21 cellular contexts compared by ENCODE assay signal in the genomic region with DNA sequence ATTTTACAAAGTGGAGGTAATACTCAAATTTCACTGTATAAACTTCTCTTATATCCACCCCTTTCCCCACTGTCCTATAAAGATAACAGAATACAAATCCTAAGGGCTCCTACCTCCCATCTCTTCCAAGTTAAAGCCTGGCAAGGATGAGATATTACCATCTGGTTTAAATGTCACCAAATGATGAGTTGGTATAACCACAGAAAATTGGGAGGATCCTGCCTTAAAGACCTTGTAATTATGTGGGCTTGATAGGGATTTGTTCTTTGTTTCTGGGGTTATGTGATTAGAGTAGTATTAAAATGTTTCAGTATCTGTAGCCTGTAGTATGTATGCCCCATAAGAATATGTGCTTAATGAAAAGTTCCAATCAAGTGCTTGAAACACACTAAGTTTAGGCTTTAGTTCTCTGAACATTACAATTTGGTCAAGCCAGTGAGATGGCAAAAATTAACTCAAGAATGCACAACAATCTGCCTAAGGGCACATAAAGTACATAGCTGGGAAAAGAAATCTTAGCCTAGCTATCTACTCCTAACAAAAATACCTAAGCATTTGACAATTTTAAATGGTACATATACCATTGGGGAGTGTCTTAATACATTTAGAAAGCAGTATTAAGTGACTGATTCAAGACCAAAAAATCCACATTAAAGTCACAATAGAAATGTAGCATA. TPM values are rescaled to one million over a fixed set of nuclear protein-coding genes. Genes with fewer than 3 reads are reported as not detected.
"Had no signal": no experiment of that assay in that cellular context is flagged by ENCODE, and none has a peak within 500 bp of the region (broad histone marks: within the 10 kb centered on the region; RNA-seq: fewer than 3 reads in every experiment).

No MANE protein-coding gene starts in this region.

- ATAC-seq: activated CD8-positive, alpha-beta T cell treated with anti-CD3 and anti-CD28 coated beads for 36 hours; effector memory CD8-positive, alpha-beta T cell; gastroesophageal sphincter; lower lobe of right lung; right lobe of liver had no signal

- DNase-seq: activated B cell treated with CpG ODN at 0.5 μM for 24 hours; activated CD4-positive, alpha-beta T cell treated with anti-CD3 and anti-CD28 coated beads for 48 hours; activated CD8-positive, alpha-beta T cell treated with anti-CD3 and anti-CD28 coated beads for 36 hours; activated gamma-delta T cell; activated T-cell treated with anti-CD3 and anti-CD28 coated beads, Interleukin-2, amount 50 U/mL, for 48 hours; amygdala; cerebellar nuclear complex; dermis blood vessel endothelial cell; effector memory CD8-positive, alpha-beta T cell; left colon; lower lobe of right lung; right lobe of liver; stimulated activated CD4-positive, alpha-beta T cell treated with anti-CD3 and anti-CD28 coated beads, Interleukin-4, amount 100 ng/mL, for 4 hours; stimulated activated CD8-positive, alpha-beta memory T cell treated with anti-CD3 and anti-CD28 coated beads, Interleukin-4, amount 100 ng/mL, for 48 hours; upper lobe of left lung had no signal

- H3K9me3 ChIP-seq: gastroesophageal sphincter, lower lobe of right lung, prostate gland, right lobe of liver, suprapubic skin, upper lobe of left lung had no signal

- H3K27me3 ChIP-seq: gastroesophageal sphincter, right lobe of liver, suprapubic skin, upper lobe of left lung had no signal

- H3K4me3 ChIP-seq: gastroesophageal sphincter, lower lobe of right lung, prostate gland, right lobe of liver, smooth muscle cell, suprapubic skin, upper lobe of left lung had no signal

- H3K27ac ChIP-seq: gastroesophageal sphincter, lower lobe of right lung, prostate gland, right lobe of liver, suprapubic skin, upper lobe of left lung had no signal

- H3K36me3 ChIP-seq: lower lobe of right lung, prostate gland, right lobe of liver, upper lobe of left lung had no signal

- H3K4me2 ChIP-seq: smooth muscle cell had no signal

RNA-seq across cellular contexts. Expression of a gene that starts 16.6 kb away (rescaled TPM):
- total RNA-seq: gastroesophageal sphincter; omental fat pad; T-helper 1 cell treated with Interleukin-12 subunit alpha and Interleukin-12 subunit beta and Interleukin-4 antibody, amounts not matched to agents 30 ng/mL and 1 ng/mL, for 36 hours had no signal
